ENCODE assay signal across 20 cellular contexts in the genomic region with DNA sequence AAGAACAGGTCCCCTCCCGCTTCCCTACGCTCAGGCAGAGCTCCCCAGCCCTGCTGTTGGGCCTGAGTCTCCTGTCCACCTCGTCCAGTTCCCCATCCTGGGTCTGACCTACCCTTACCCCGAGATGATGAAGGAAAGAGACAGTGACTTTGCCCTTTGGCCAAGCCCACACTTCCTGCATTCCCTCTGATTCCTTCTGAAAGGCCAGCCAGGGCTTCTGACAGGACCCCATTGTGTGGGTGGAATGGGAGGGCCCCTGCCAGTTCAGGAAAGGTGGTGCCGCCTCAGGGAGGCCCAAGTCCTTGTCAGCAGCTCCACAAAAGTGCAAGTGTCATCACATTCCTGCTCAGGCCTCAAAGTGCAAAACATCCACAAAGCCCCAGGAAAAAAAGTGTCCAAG.
DNase-seq lines count a peak whose midpoint lies in the region; ATAC-seq and TF ChIP-seq lines count a peak whose summit lies in the region.
"Had no signal": no experiment of that assay in that cellular context is flagged by ENCODE, and none has a peak within 500 bp of the region (broad histone marks: within the 10 kb centered on the region; RNA-seq: fewer than 3 reads in every experiment).

No MANE protein-coding gene starts in this region.

- no peak overlapping the region for H2BK12ac ChIP-seq in neuronal stem cell (ENCODE audit: low read length)

- no peaks in the 10 kb centered on the region for H3K4me1 Mint-ChIP-seq in natural killer cell treated with Interleukin-12 subunit alpha and Interleukin-12 subunit beta and Interleukin-15 and Interleukin-18, amount 100 ng/mL, for 72 hours (ENCODE audit: low read depth in 2 of 2)

- CTCF ChIA-PET in IMR-90 (lab: Yijun Ruan, JAX) = interaction anchor here (0.6 kb wide), 1 partner anchor 502 kb away, joined by 4 read pairs; no protein-coding TSS in a partner anchor

- H2BK120ac ChIP-seq in IMR-90 (ENCODE audit: low read depth, low read length) (no peak overlapping the region), neuronal stem cell (ENCODE audit: low read depth, low read length) (no peak overlapping the region)

- H3K4me2 ChIP-seq in BLaER1 (peak overlapping the region; percentile 59), IMR-90 (ENCODE audit: low read depth, low read length) (no peak overlapping the region), neuronal stem cell (ENCODE audit: insufficient read depth, low read length, poor library complexity, severe bottlenecking) (no peak overlapping the region)

- H3K27ac ChIP-seq in BLaER1 = peak overlapping the region; percentile 66
- no peak overlapping the region for H3K27ac ChIP-seq in IMR-90 (ENCODE audit: insufficient read depth, low read length)
- no peak overlapping the region for H3K27ac ChIP-seq in neuronal stem cell (replicated peaks; ENCODE audit: low read length)
- H3K27ac ChIP-seq: brain microvascular endothelial cell, colonic mucosa had no signal

- WGBS in IMR-90 (ENCODE audit: extremely low coverage in 2 of 2, insufficient read length in 1 of 2), 2 experiments = no CpG with 5 or more reads among the region's 5 CpGs
- WGBS in neuronal stem cell (ENCODE audit: extremely low coverage in 2 of 2, insufficient read length in 2 of 2, insufficient replicate concordance in 1 of 2), 2 donors = no CpG with 5 or more reads among the region's 5 CpGs

- no peak overlapping the region; the same call in 1 of the 2 replicates for H4K91ac ChIP-seq in IMR-90 (ENCODE audit: insufficient read depth, low read depth, low read length)
- H4K91ac ChIP-seq in neuronal stem cell (ENCODE audit: low read depth, low read length, poor library complexity) = no peak overlapping the region

- no peak for TF ChIP-seq CTCF in IMR-90 (conservative IDR thresholded peaks at IDR 0.05; ENCODE audit: low read depth, low read length)

- H3K36me3 ChIP-seq in BLaER1 = peaks cover 37% of the 10 kb centered on the region
- H3K36me3 ChIP-seq in IMR-90 (ENCODE audit: control insufficient read depth, insufficient read depth, low read length) = no peaks in the 10 kb centered on the region
- no peaks in the 10 kb centered on the region for H3K36me3 ChIP-seq in neuronal stem cell (replicated peaks in 1 of 2; ENCODE audit: control insufficient read depth in 2 of 2, insufficient read depth in 2 of 2, low read length in 2 of 2)
- H3K36me3 ChIP-seq: brain microvascular endothelial cell, colonic mucosa had no signal

- H3K9me3 Mint-ChIP-seq in natural killer cell treated with Interleukin-12 subunit alpha and Interleukin-12 subunit beta and Interleukin-15 and Interleukin-18, amount 100 ng/mL, for 72 hours = no peaks in the 10 kb centered on the region
- H3K9me3 Mint-ChIP-seq: activated CD8-positive, alpha-beta T cell treated with anti-CD3 and anti-CD28 coated beads for 36 hours had no signal

- H3K27me3 Mint-ChIP-seq in natural killer cell treated with Interleukin-12 subunit alpha and Interleukin-12 subunit beta and Interleukin-15 and Interleukin-18, amount 100 ng/mL, for 72 hours = no peaks in the 10 kb centered on the region
- H3K27me3 Mint-ChIP-seq: activated CD8-positive, alpha-beta T cell treated with anti-CD3 and anti-CD28 coated beads for 36 hours had no signal

- dilution Hi-C loops in IMR-90 (cut with HindIII; ENCODE audit: low sequenced_read_pairs, unreplicated experiment) = no loop called here

- H4K8ac ChIP-seq in IMR-90 (ENCODE audit: low read depth in 2 of 2, low read length in 2 of 2) = no peak overlapping the region
- H4K8ac ChIP-seq in neuronal stem cell (ENCODE audit: low read depth, low read length) = no peak overlapping the region

- TF ChIP-seq POLR2A in IMR-90 (IDR thresholded peaks at IDR 0.05; ENCODE audit: low read depth, low read length) = no peak

- POLR2A ChIA-PET in IMR-90 (lab: Charles Lee; ENCODE audit: unreplicated experiment) = no interaction called here

- no peak overlapping the region for H3K18ac ChIP-seq in IMR-90 (ENCODE audit: low read depth, low read length)
- H3K18ac ChIP-seq in neuronal stem cell (ENCODE audit: low read length) = peak overlapping the region; percentile 74

- no peak overlapping the region for H3K27ac Mint-ChIP-seq in natural killer cell treated with Interleukin-12 subunit alpha and Interleukin-12 subunit beta and Interleukin-15 and Interleukin-18, amount 100 ng/mL, for 72 hours
- H3K27ac Mint-ChIP-seq: activated CD8-positive, alpha-beta T cell treated with anti-CD3 and anti-CD28 coated beads for 36 hours had no signal

- H3K9ac ChIP-seq in BLaER1 (no peak overlapping the region), IMR-90 (ENCODE audit: low read depth, low read length) (no peak overlapping the region), neuronal stem cell (ENCODE audit: low read depth, low read length, poor library complexity) (no peak overlapping the region)

- H3K4me1 ChIP-seq in BLaER1 = peaks cover 43% of the 10 kb centered on the region
- H3K4me1 ChIP-seq in IMR-90 (ENCODE audit: control insufficient read depth, insufficient read depth, low read length) = no peaks in the 10 kb centered on the region
- peaks cover 7 to 9% of the 10 kb centered on the region in 2 donors for H3K4me1 ChIP-seq in neuronal stem cell (ENCODE audit: control insufficient read depth in 2 of 2, insufficient read depth in 1 of 2, low read depth in 1 of 2, low read length in 2 of 2)
- H3K4me1 ChIP-seq: colonic mucosa had no signal

- H3K27me3 ChIP-seq in BLaER1 (no peaks in the 10 kb centered on the region), IMR-90 (ENCODE audit: control insufficient read depth, insufficient read depth, low read length) (peaks cover 5% of the 10 kb centered on the region; the same call in 1 of the 2 replicates), neuronal stem cell (ENCODE audit: control insufficient read depth in 3 of 3, insufficient read depth in 3 of 3, low read depth in 1 of 3, low read length in 3 of 3) (no peaks in the 10 kb centered on the region)
- H3K27me3 ChIP-seq: brain microvascular endothelial cell, colonic mucosa had no signal

- H3K79me1 ChIP-seq in IMR-90 (ENCODE audit: low read depth in 1 of 2, low read length in 2 of 2) (no peaks in the 10 kb centered on the region), neuronal stem cell (ENCODE audit: low read depth, low read length) (no peaks in the 10 kb centered on the region)

- ATAC-seq in IMR-90 (ENCODE audit: low read depth) (no peak), HG02798 (IDR thresholded peaks at IDR 0.05; ENCODE audit: poor library complexity, unreplicated experiment) (no peak), HG02571 (IDR thresholded peaks at IDR 0.05; ENCODE audit: unreplicated experiment) (no peak)
- no peak for ATAC-seq in natural killer cell treated with Interleukin-12 subunit alpha and Interleukin-12 subunit beta and Interleukin-15 and Interleukin-18, amount 100 ng/mL, for 72 hours
- ATAC-seq: activated CD8-positive, alpha-beta T cell treated with anti-CD3 and anti-CD28 coated beads for 36 hours; left colon had no signal

- H3K4me3 ChIP-seq in BLaER1 = no peak overlapping the region
- no peak overlapping the region for H3K4me3 ChIP-seq in IMR-90 (ENCODE audit: insufficient read depth, low read depth, low read length)
- no peak overlapping the region for H3K4me3 ChIP-seq in neuronal stem cell (ENCODE audit: low read length in 2 of 2)
- H3K4me3 ChIP-seq: colonic mucosa had no signal

- no peak overlapping the region for H3K56ac ChIP-seq in IMR-90 (ENCODE audit: extremely low read depth, insufficient read depth, low read length)

- H3K9me3 ChIP-seq in BLaER1 (no peaks in the 10 kb centered on the region), IMR-90 (ENCODE audit: control insufficient read depth, insufficient read depth, low read length) (no peaks in the 10 kb centered on the region), neuronal stem cell (replicated peaks in 1 of 2; ENCODE audit: control insufficient read depth in 2 of 2, insufficient read depth in 1 of 2, low read depth in 1 of 2, low read length in 2 of 2) (no peaks in the 10 kb centered on the region)
- H3K9me3 ChIP-seq: colonic mucosa had no signal

- H2BK20ac ChIP-seq in IMR-90 (ENCODE audit: low read depth, low read length) = no peak overlapping the region

- H3K4ac ChIP-seq in IMR-90 (ENCODE audit: low read depth, low read length) (0 out of 2 replicates have a peak overlapping the region, but pooled peaks have one; percentile 13), neuronal stem cell (ENCODE audit: low read length) (no peak overlapping the region)

- intact Hi-C loops in IMR-90 (cut with micrococcal nuclease) = no loop called here

- no peak overlapping the region for H3K4me3 Mint-ChIP-seq in natural killer cell treated with Interleukin-12 subunit alpha and Interleukin-12 subunit beta and Interleukin-15 and Interleukin-18, amount 100 ng/mL, for 72 hours
- H3K4me3 Mint-ChIP-seq: activated CD8-positive, alpha-beta T cell treated with anti-CD3 and anti-CD28 coated beads for 36 hours had no signal

- no peak overlapping the region for H4K5ac ChIP-seq in IMR-90 (ENCODE audit: low read depth, low read length)

- in situ Hi-C loops in IMR-90 (cut with MboI; ENCODE audit: low sequenced_read_pairs) = no loop called here

- H2AK5ac ChIP-seq in IMR-90 (ENCODE audit: low read depth, low read length) = no peak overlapping the region
- H2AK5ac ChIP-seq in neuronal stem cell (ENCODE audit: low read depth, low read length) = no peak overlapping the region

- no peaks in the 10 kb centered on the region for H3K36me3 Mint-ChIP-seq in natural killer cell treated with Interleukin-12 subunit alpha and Interleukin-12 subunit beta and Interleukin-15 and Interleukin-18, amount 100 ng/mL, for 72 hours

- no peak overlapping the region for H3K23ac ChIP-seq in IMR-90 (ENCODE audit: low read depth, low read length)
- no peak overlapping the region for H3K23ac ChIP-seq in neuronal stem cell (ENCODE audit: low read depth, low read length, poor library complexity)

- H2AFZ ChIP-seq in IMR-90 (replicated peaks; ENCODE audit: low read length, poor library complexity) (peak overlapping the region; percentile 38), neuronal stem cell (ENCODE audit: low read length) (peak overlapping the region; percentile 82)

- H4K20me1 ChIP-seq in BLaER1 (no peaks in the 10 kb centered on the region), IMR-90 (ENCODE audit: insufficient read depth, low read length) (0 out of 2 replicates have a peak, but pooled peaks cover 5% of the 10 kb centered on the region)

- no peak overlapping the region for H2BK5ac ChIP-seq in IMR-90 (ENCODE audit: low read depth, low read length, poor library complexity, severe bottlenecking)
- H2BK5ac ChIP-seq in neuronal stem cell (ENCODE audit: low read length) = no peak overlapping the region

- H3K14ac ChIP-seq in IMR-90 (replicated peaks; ENCODE audit: low read depth, low read length) (no peak overlapping the region), neuronal stem cell (ENCODE audit: low read length) (no peak overlapping the region)

- no peak for DNase-seq in IMR-90
- DNase-seq in islet precursor cell = peak; percentile 77
- no peak for DNase-seq in neuronal stem cell (ENCODE audit: low spot score)
- DNase-seq in natural killer cell treated with Interleukin-12 subunit alpha and Interleukin-12 subunit beta and Interleukin-15 and Interleukin-18, amount 100 ng/mL, for 72 hours (ENCODE audit: low spot score) = no peak
- DNase-seq in KG1 (lab: John Stamatoyannopoulos, UW) = no peak
- DNase-seq: activated CD4-positive, CD25-positive, alpha-beta regulatory T cell treated with anti-CD3 and anti-CD28 coated beads, Interleukin-2, amount 50 U/mL, for 72 hours; activated CD8-positive, alpha-beta T cell treated with anti-CD3 and anti-CD28 coated beads for 36 hours; activated gamma-delta T cell treated with Interleukin-2 at 50 U/mL for 16 hours; activated T-cell treated with anti-CD3 and anti-CD28 coated beads for 4 hours; brain microvascular endothelial cell; C1 segment of cervical spinal cord; colonic mucosa; H7; left colon; NCI-H146; nucleus accumbens; T1000 had no signal

- no peak for TF ChIP-seq RAD21 in IMR-90 (IDR thresholded peaks at IDR 0.05; ENCODE audit: low read length)

- no TSS peak for BruUV-seq in IMR-90 (replicated peaks; lab: Mats Ljungman, UMichigan)

- H2BK15ac ChIP-seq in IMR-90 (ENCODE audit: low read depth, low read length) (no peak overlapping the region), neuronal stem cell (ENCODE audit: low read length) (no peak overlapping the region)

- H2AK9ac ChIP-seq in IMR-90 (replicated peaks; ENCODE audit: low read depth, low read length, poor library complexity) = no peak overlapping the region

- H3K9me1 ChIP-seq in IMR-90 (ENCODE audit: insufficient read depth, low read length) = no peaks in the 10 kb centered on the region; the same call in 1 of the 2 replicates
